ENCODE assay signal across 26 cellular contexts in genomic region chr4:1160351-1160750, GRCh38. TPM values are rescaled to one million over a fixed set of nuclear protein-coding genes. Genes with fewer than 3 reads are reported as not detected.
"Had no signal": no experiment of that assay in that cellular context is flagged by ENCODE, and none has a peak within 500 bp of the region (broad histone marks: within the 10 kb centered on the region; RNA-seq: fewer than 3 reads in every experiment).

No MANE protein-coding gene starts in this region.

- FAIRE-seq: colon, endometrium, endothelial cell of umbilical vein had no signal

- H3K4me3 ChIP-seq: colonic mucosa, coronary artery, dorsolateral prefrontal cortex, esophagus muscularis mucosa, esophagus squamous epithelium, gastrocnemius medialis, gastroesophageal sphincter, heart left ventricle, heart right ventricle had no signal

- DNase-seq: colonic mucosa; cortex of kidney; dermis blood vessel endothelial cell; dorsolateral prefrontal cortex; effector CD4-positive, alpha-beta T cell; effector CD8-positive, alpha-beta T cell; effector memory CD4-positive, alpha-beta T cell; effector memory CD8-positive, alpha-beta T cell; endodermal cell; erythroblast; esophagus squamous epithelium; foreskin fibroblast; foreskin keratinocyte; foreskin melanocyte; gastrocnemius medialis; glutamatergic neuron; head of caudate nucleus; heart left ventricle; heart right ventricle had no signal

- H3K9me3 ChIP-seq: colonic mucosa, gastrocnemius medialis had no signal

- H3K36me3 ChIP-seq: colonic mucosa, esophagus muscularis mucosa, esophagus squamous epithelium, gastrocnemius medialis, gastroesophageal sphincter, heart left ventricle, heart right ventricle had no signal

- H3K27ac ChIP-seq: colonic mucosa, coronary artery, dorsolateral prefrontal cortex, epithelial cell of prostate, esophagus muscularis mucosa, esophagus squamous epithelium, foreskin keratinocyte, gastrocnemius medialis, gastroesophageal sphincter, heart left ventricle, heart right ventricle had no signal

- H3K27me3 ChIP-seq: colonic mucosa, esophagus muscularis mucosa, gastrocnemius medialis, gastroesophageal sphincter, heart left ventricle, heart right ventricle had no signal

- H3K4me1 ChIP-seq: colonic mucosa, esophagus squamous epithelium, foreskin keratinocyte had no signal

RNA-seq across cellular contexts. Expression of gene SPON2, which starts 12.0 kb away (rescaled TPM):
- total RNA-seq: endothelial cell of umbilical vein had no signal
